Comparison of ENCODE assay signal across 18 cellular contexts in genomic region chr14:88203289-88203688, GRCh38.
A peak's percentile ranks its signal among the peaks of the same experiment; 100 is the strongest.
DNase-seq lines count a peak whose midpoint lies in the region; ATAC-seq and TF ChIP-seq lines count a peak whose summit lies in the region.
"Had no signal": no experiment of that assay in that cellular context is flagged by ENCODE, and none has a peak within 500 bp of the region (broad histone marks: within the 10 kb centered on the region; RNA-seq: fewer than 3 reads in every experiment).

No MANE protein-coding gene starts in this region.

- TF ChIP-seq POLR2A in ovary (IDR thresholded peaks at IDR 0.05): no peak

- intact Hi-C loops in Right ventricle myocardium inferior (cut with DNase I) (no loop called here), ovary (cut with DNase I) (loop anchor here in 1 of 4 donors (5.0 kb wide), 1 partner anchor 349 kb away; no protein-coding TSS in a partner anchor)

- no peaks in the 10 kb centered on the region for H3K27me3 ChIP-seq in right atrium auricular region
- no peaks in the 10 kb centered on the region for H3K27me3 ChIP-seq in ovary
- H3K27me3 ChIP-seq: BLaER1 had no signal

- no peak overlapping the region for H3K27ac ChIP-seq in right atrium auricular region
- peak overlapping the region in 1 of 2 donors; percentile 51 for H3K27ac ChIP-seq in ovary
- H3K27ac ChIP-seq: 22Rv1, BLaER1, C4-2B had no signal

- H3K9me3 ChIP-seq in right atrium auricular region: no peaks in the 10 kb centered on the region
- no peaks in the 10 kb centered on the region for H3K9me3 ChIP-seq in ovary
- H3K9me3 ChIP-seq: BLaER1 had no signal

- DNase-seq in Right ventricle myocardium inferior (ENCODE audit: missing footprints) (no peak), right atrium auricular region (ENCODE audit: low spot score) (no peak), left kidney (ENCODE audit: low read depth, low spot score) (peak; percentile 17), ovary (peak; percentile 71 to 82 (median 74))
- DNase-seq: CD4-positive, alpha-beta T cell; CD8-positive, alpha-beta memory T cell; DMS 273 treated with DMSO at 0.1 percent for 48 hours; DMS79; EL; GDM1; GOT3; HCEC 1CT had no signal

- TF ChIP-seq CTCF in right atrium auricular region (IDR thresholded peaks at IDR 0.05) (no peak), ovary (IDR thresholded peaks at IDR 0.05) (no peak)

- WGBS in ovary, 3 donors: 3 to 13% (median 6%) methylated on average over 3 of the region's 3 CpGs

- H3K36me3 ChIP-seq in right atrium auricular region (no peaks in the 10 kb centered on the region), ovary (no peaks in the 10 kb centered on the region)
- H3K36me3 ChIP-seq: BLaER1 had no signal

- H3K4me1 ChIP-seq in right atrium auricular region (no peaks in the 10 kb centered on the region), ovary (ENCODE audit: insufficient read depth) (peaks cover 10% of the 10 kb centered on the region)

- TF ChIP-seq EP300 in ovary (IDR thresholded peaks at IDR 0.05): no peak

- ATAC-seq in Right ventricle myocardium inferior (peak; percentile 46), HG03196 (IDR thresholded peaks at IDR 0.05; ENCODE audit: unreplicated experiment) (no peak), HG03520 (IDR thresholded peaks at IDR 0.05; ENCODE audit: unreplicated experiment) (no peak)
- ATAC-seq: GM12878 had no signal

- no peak overlapping the region for H3K4me3 ChIP-seq in right atrium auricular region
- no peak overlapping the region for H3K4me3 ChIP-seq in ovary
- H3K4me3 ChIP-seq: BLaER1, GM12878 had no signal

Comparison
In these comparisons a context has a peak if more than half of its experiments do, and no peak if none do; other contexts are left out.
1. DNase-seq: peak in left kidney (single experiment) and ovary (5 of 5); none in Right ventricle myocardium inferior (single experiment) and right atrium auricular region (single experiment).